ENCODE assay signal across 25 cellular contexts in genomic region chr22:45094826-45095225, GRCh38.
"Had no signal": no experiment of that assay in that cellular context is flagged by ENCODE, and none has a peak within 500 bp of the region (broad histone marks: within the 10 kb centered on the region; RNA-seq: fewer than 3 reads in every experiment).

No MANE protein-coding gene starts in this region.

- H3K27me3 ChIP-seq: hepatocyte, right lobe of liver, testis had no signal

- H3K36me3 ChIP-seq: esophagus squamous epithelium, prostate gland, right lobe of liver, spleen, tibial nerve had no signal

- H3K4me1 ChIP-seq: foreskin keratinocyte, parathyroid adenoma, prostate gland, right lobe of liver, testis, tibial nerve had no signal

- DNase-seq: esophagus squamous epithelium; foreskin keratinocyte; head of caudate nucleus; kidney; left colon; left ventricle myocardium superior; mesendoderm; naive B cell; occipital lobe; retina; right lobe of liver; spleen; stimulated activated CD4-positive, alpha-beta T cell treated with anti-CD3 and anti-CD28 coated beads, Interleukin-15, amount 100 ng/mL, for 24 hours; stimulated activated CD4-positive, alpha-beta T cell treated with anti-CD3 and anti-CD28 coated beads, Interleukin-1b, Interleukin-23, amount 100 ng/mL, for 48 hours; stimulated activated CD4-positive, alpha-beta T cell treated with anti-CD3 and anti-CD28 coated beads, Interleukin-4, amount 100 ng/mL, for 24 hours; stimulated activated naive CD8-positive, alpha-beta T cell treated with anti-CD3 and anti-CD28 coated beads, Interleukin-15, amount 100 ng/mL, for 72 hours; testis had no signal

- H3K4me3 Mint-ChIP-seq: dendritic cell treated with granulocyte-macrophage colony-stimulating factor and Interleukin-4, amounts not matched to agents 40 ng/mL and 50 ng/mL, for 4 days; nephron; stimulated activated memory B cell treated with anti-CD40 and anti-IgM and Interleukin-4, amounts not matched to agents 10 μg/mL and 1 μg/mL and 100 μg/mL, for 72 hours; stimulated activated naive CD8-positive, alpha-beta T cell treated with anti-CD3 and anti-CD28 coated beads, Interleukin-15, amount 100 ng/mL, for 72 hours had no signal

- H3K9ac ChIP-seq: parathyroid adenoma had no signal

- ATAC-seq: foreskin keratinocyte; left colon; left ventricle myocardium superior; right lobe of liver; stimulated activated memory B cell treated with anti-CD40 and anti-IgM and Interleukin-4, amounts not matched to agents 10 μg/mL and 1 μg/mL and 100 μg/mL, for 72 hours; stimulated activated naive CD8-positive, alpha-beta T cell treated with anti-CD3 and anti-CD28 coated beads, Interleukin-15, amount 100 ng/mL, for 72 hours had no signal

- H3K9me3 Mint-ChIP-seq: dendritic cell treated with granulocyte-macrophage colony-stimulating factor and Interleukin-4, amounts not matched to agents 40 ng/mL and 50 ng/mL, for 4 days; nephron; stimulated activated memory B cell treated with anti-CD40 and anti-IgM and Interleukin-4, amounts not matched to agents 10 μg/mL and 1 μg/mL and 100 μg/mL, for 72 hours; stimulated activated naive CD8-positive, alpha-beta T cell treated with anti-CD3 and anti-CD28 coated beads, Interleukin-15, amount 100 ng/mL, for 72 hours had no signal

- H3K4me3 ChIP-seq: esophagus squamous epithelium, hepatocyte, lung, prostate gland, right lobe of liver, spleen, testis, tibial nerve had no signal

- H3K4me1 Mint-ChIP-seq: nephron; stimulated activated naive CD8-positive, alpha-beta T cell treated with anti-CD3 and anti-CD28 coated beads, Interleukin-15, amount 100 ng/mL, for 72 hours had no signal

- H3K27ac Mint-ChIP-seq: dendritic cell treated with granulocyte-macrophage colony-stimulating factor and Interleukin-4, amounts not matched to agents 40 ng/mL and 50 ng/mL, for 4 days; nephron; stimulated activated memory B cell treated with anti-CD40 and anti-IgM and Interleukin-4, amounts not matched to agents 10 μg/mL and 1 μg/mL and 100 μg/mL, for 72 hours had no signal

- H3K36me3 Mint-ChIP-seq: stimulated activated memory B cell treated with anti-CD40 and anti-IgM and Interleukin-4, amounts not matched to agents 10 μg/mL and 1 μg/mL and 100 μg/mL, for 72 hours had no signal

- H3K27ac ChIP-seq: esophagus squamous epithelium, foreskin keratinocyte, hepatocyte, parathyroid adenoma, prostate gland, right lobe of liver, spleen, testis, tibial nerve had no signal

- H3K9me3 ChIP-seq: prostate gland, right lobe of liver, testis had no signal

- H2AFZ ChIP-seq: hepatocyte, parathyroid adenoma had no signal

- H3K4me2 ChIP-seq: hepatocyte had no signal

- H3K79me2 ChIP-seq: hepatocyte, parathyroid adenoma had no signal
